ENCODE assay signal across 1 cellular context in the genomic region with DNA sequence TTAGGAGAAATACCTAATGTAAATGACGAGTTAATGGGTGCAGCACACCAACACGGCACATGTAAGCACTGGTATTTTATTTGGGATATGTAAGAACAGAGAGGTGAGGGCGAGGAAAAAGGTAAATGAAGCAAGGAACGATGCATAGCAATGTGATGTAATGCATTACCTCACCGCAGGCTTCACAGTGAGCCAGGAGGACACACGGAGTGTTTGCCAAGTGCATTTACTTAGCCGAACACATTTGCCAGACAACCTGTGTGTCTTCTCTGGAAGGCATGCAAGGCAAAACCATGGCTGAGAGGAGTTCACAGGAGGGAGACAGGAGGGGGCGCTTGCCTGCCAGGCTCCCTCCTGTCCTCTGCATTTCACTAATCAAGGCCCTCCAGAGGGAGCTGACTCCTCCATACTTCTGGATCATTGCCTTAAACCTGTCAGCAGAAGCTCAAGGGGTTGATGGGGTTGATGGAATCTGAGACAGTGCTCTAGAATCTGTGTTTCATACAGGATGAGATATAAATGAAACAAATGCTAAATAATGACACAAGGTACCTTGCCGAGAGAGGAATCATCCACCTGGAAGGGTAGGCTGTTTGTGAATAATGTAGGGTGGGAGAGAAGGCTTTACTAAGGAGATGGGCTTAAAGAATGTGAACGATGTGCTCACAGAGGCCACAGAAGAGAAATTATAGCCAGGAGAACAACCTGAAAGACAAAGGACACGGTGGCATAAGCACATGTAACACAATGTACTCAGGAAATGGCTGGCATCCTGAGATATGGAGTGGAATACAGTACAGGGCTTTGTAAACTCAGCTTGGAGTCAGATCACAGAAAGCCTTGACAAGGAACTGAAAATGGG.
TF ChIP-seq lines count a peak whose summit lies in the region.

No MANE protein-coding gene starts in this region.

TF ChIP-seq in K562, 482 proteins besides CTCF, POLR2A, EP300 and RAD21:
- TF ChIP-seq CCAR2 (IDR thresholded peaks at IDR 0.05; ENCODE audit: low read depth, low read length): no peak
- TF ChIP-seq, protein P1, sequence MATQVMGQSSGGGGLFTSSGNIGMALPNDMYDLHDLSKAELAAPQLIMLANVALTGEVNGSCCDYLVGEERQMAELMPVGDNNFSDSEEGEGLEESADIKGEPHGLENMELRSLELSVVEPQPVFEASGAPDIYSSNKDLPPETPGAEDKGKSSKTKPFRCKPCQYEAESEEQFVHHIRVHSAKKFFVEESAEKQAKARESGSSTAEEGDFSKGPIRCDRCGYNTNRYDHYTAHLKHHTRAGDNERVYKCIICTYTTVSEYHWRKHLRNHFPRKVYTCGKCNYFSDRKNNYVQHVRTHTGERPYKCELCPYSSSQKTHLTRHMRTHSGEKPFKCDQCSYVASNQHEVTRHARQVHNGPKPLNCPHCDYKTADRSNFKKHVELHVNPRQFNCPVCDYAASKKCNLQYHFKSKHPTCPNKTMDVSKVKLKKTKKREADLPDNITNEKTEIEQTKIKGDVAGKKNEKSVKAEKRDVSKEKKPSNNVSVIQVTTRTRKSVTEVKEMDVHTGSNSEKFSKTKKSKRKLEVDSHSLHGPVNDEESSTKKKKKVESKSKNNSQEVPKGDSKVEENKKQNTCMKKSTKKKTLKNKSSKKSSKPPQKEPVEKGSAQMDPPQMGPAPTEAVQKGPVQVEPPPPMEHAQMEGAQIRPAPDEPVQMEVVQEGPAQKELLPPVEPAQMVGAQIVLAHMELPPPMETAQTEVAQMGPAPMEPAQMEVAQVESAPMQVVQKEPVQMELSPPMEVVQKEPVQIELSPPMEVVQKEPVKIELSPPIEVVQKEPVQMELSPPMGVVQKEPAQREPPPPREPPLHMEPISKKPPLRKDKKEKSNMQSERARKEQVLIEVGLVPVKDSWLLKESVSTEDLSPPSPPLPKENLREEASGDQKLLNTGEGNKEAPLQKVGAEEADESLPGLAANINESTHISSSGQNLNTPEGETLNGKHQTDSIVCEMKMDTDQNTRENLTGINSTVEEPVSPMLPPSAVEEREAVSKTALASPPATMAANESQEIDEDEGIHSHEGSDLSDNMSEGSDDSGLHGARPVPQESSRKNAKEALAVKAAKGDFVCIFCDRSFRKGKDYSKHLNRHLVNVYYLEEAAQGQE (CRISPR knock-in tag; IDR thresholded peaks at IDR 0.05; ENCODE audit: low read depth): no peak
- no peak for TF ChIP-seq NFYB (IDR thresholded peaks at IDR 0.05; ENCODE audit: extremely low read depth, insufficient read length)
- TF ChIP-seq MEIS2 (IDR thresholded peaks at IDR 0.05; ENCODE audit: partially characterized antibody): peak; percentile 31
